4 cellular contexts compared by ENCODE assay signal in the genomic region with DNA sequence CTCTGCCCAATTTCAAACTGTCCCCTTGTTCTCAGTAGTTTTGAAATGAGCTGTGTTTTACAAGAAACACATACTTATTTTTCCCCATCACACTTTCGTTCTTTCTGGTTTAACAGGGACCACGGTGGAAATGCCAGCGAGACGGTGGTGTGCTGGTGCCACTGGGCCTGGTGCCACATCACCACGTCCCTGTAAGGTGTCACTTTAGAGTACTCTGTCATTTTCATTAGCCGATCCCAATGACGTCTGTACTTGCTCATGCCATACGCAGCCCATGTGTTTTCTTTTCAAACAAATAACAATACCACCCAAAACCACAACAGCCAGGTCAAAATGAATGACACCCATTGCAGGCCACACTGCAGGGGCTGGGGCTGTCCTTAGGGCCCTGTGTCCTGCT.
DNase-seq lines count a peak whose midpoint lies in the region; ATAC-seq lines count a peak whose summit lies in the region.
"Not testable (repeated sequence)": the region's sequence is repeated elsewhere in the genome, so short reads cannot be mapped to it uniquely, and the experiment has no call there.

No MANE protein-coding gene starts in this region.

- H3K27ac Mint-ChIP-seq in central memory CD8-positive, alpha-beta T cell (ENCODE audit: low read depth); memory B cell; natural killer cell treated with Interleukin-12 subunit alpha and Interleukin-12 subunit beta and Interleukin-15 and Interleukin-18, amount 100 ng/mL, for 72 hours; stimulated activated memory B cell treated with anti-CD40 and anti-IgM and Interleukin-4, amounts not matched to agents 10 μg/mL and 1 μg/mL and 100 μg/mL, for 72 hours: not testable (repeated sequence)

- ATAC-seq in central memory CD8-positive, alpha-beta T cell (replicated peaks; ENCODE audit: extremely low read depth, poor library complexity, severe bottlenecking), result peak; percentile 65
- ATAC-seq in memory B cell (ENCODE audit: low read depth), result peak; percentile 58
- peak; percentile 50 to 67 for ATAC-seq in natural killer cell treated with Interleukin-12 subunit alpha and Interleukin-12 subunit beta and Interleukin-15 and Interleukin-18, amount 100 ng/mL, for 72 hours
- peak; percentile 46 for ATAC-seq in stimulated activated memory B cell treated with anti-CD40 and anti-IgM and Interleukin-4, amounts not matched to agents 10 μg/mL and 1 μg/mL and 100 μg/mL, for 72 hours

- H3K27me3 Mint-ChIP-seq in central memory CD8-positive, alpha-beta T cell; memory B cell; natural killer cell treated with Interleukin-12 subunit alpha and Interleukin-12 subunit beta and Interleukin-15 and Interleukin-18, amount 100 ng/mL, for 72 hours; stimulated activated memory B cell treated with anti-CD40 and anti-IgM and Interleukin-4, amounts not matched to agents 10 μg/mL and 1 μg/mL and 100 μg/mL, for 72 hours: not testable (repeated sequence)

- not testable (repeated sequence) for DNase-seq in central memory CD8-positive, alpha-beta T cell (ENCODE audit: low spot score in 2 of 2); memory B cell (ENCODE audit: low spot score in 2 of 2); natural killer cell treated with Interleukin-12 subunit alpha and Interleukin-12 subunit beta and Interleukin-15 and Interleukin-18, amount 100 ng/mL, for 72 hours (ENCODE audit: low spot score)

- H3K9me3 Mint-ChIP-seq in central memory CD8-positive, alpha-beta T cell; memory B cell; natural killer cell treated with Interleukin-12 subunit alpha and Interleukin-12 subunit beta and Interleukin-15 and Interleukin-18, amount 100 ng/mL, for 72 hours; stimulated activated memory B cell treated with anti-CD40 and anti-IgM and Interleukin-4, amounts not matched to agents 10 μg/mL and 1 μg/mL and 100 μg/mL, for 72 hours: not testable (repeated sequence)

- not testable (repeated sequence) for H3K4me1 Mint-ChIP-seq in central memory CD8-positive, alpha-beta T cell; memory B cell; natural killer cell treated with Interleukin-12 subunit alpha and Interleukin-12 subunit beta and Interleukin-15 and Interleukin-18, amount 100 ng/mL, for 72 hours (ENCODE audit: low read depth in 2 of 2); stimulated activated memory B cell treated with anti-CD40 and anti-IgM and Interleukin-4, amounts not matched to agents 10 μg/mL and 1 μg/mL and 100 μg/mL, for 72 hours

- not testable (repeated sequence) for H3K36me3 Mint-ChIP-seq in central memory CD8-positive, alpha-beta T cell (ENCODE audit: insufficient read depth); memory B cell; natural killer cell treated with Interleukin-12 subunit alpha and Interleukin-12 subunit beta and Interleukin-15 and Interleukin-18, amount 100 ng/mL, for 72 hours; stimulated activated memory B cell treated with anti-CD40 and anti-IgM and Interleukin-4, amounts not matched to agents 10 μg/mL and 1 μg/mL and 100 μg/mL, for 72 hours

- H3K4me3 Mint-ChIP-seq in central memory CD8-positive, alpha-beta T cell; memory B cell; natural killer cell treated with Interleukin-12 subunit alpha and Interleukin-12 subunit beta and Interleukin-15 and Interleukin-18, amount 100 ng/mL, for 72 hours; stimulated activated memory B cell treated with anti-CD40 and anti-IgM and Interleukin-4, amounts not matched to agents 10 μg/mL and 1 μg/mL and 100 μg/mL, for 72 hours: not testable (repeated sequence)
